24 cellular contexts compared by ENCODE assay signal in genomic region chr19:41776700-41777099, GRCh38. TPM values are rescaled to one million over a fixed set of nuclear protein-coding genes. Genes with fewer than 3 reads are reported as not detected.
DNase-seq lines count a peak whose midpoint lies in the region; ATAC-seq, FAIRE-seq and TF ChIP-seq lines count a peak whose summit lies in the region.
"Had no signal": no experiment of that assay in that cellular context is flagged by ENCODE, and none has a peak within 500 bp of the region (broad histone marks: within the 10 kb centered on the region; RNA-seq: fewer than 3 reads in every experiment).

No MANE protein-coding gene starts in this region.

- H3K4me3 Mint-ChIP-seq in Calu3 (ENCODE audit: low read depth, unreplicated experiment) (peak overlapping the region; percentile 36), GM23338 (no peak overlapping the region)
- no peak overlapping the region for H3K4me3 Mint-ChIP-seq in activated T-cell treated with anti-CD3 and anti-CD28 coated beads, Interleukin-2, amount 50 U/mL, for 72 hours
- H3K4me3 Mint-ChIP-seq: H9 had no signal

- H3K79me2 ChIP-seq in GM23338 (replicated peaks; ENCODE audit: insufficient read depth) (no peaks in the 10 kb centered on the region), endothelial cell of umbilical vein (ENCODE audit: control insufficient read depth, insufficient read depth, low read length) (no peaks in the 10 kb centered on the region)

- H3K9me3 ChIP-seq in endothelial cell of umbilical vein (replicated peaks; ENCODE audit: control insufficient read depth, insufficient read depth, low read length) (no peaks in the 10 kb centered on the region), prostate gland (no peaks in the 10 kb centered on the region), psoas muscle (no peaks in the 10 kb centered on the region)
- H3K9me3 ChIP-seq: A549, BE2C had no signal

- POLR2A ChIA-PET in endothelial cell of umbilical vein (lab: Charles Lee): no interaction called here

- CTCF ChIA-PET in Calu3 (lab: Charles Lee) (interaction anchor here (1.4 to 3.9 kb wide), 3 partner anchors 16 to 70 kb away, joined by 5 to 66 read pairs (median 8); partner anchors contain the start of gene CEACAM6), endothelial cell of umbilical vein (lab: Charles Lee) (interaction anchor here (0.7 to 7.5 kb wide), 7 partner anchors 8 to 1471 kb away, joined by 3 to 87 read pairs (median 3); partner anchors contain the start of gene CEACAM3)

- no peak for ATAC-seq in GM23338
- ATAC-seq in psoas muscle: no peak
- ATAC-seq in activated T-cell treated with anti-CD3 and anti-CD28 coated beads, Interleukin-2, amount 50 U/mL, for 72 hours (replicated peaks in 1 of 2): no peak
- ATAC-seq: A549, HepG2, K562, Right ventricle myocardium inferior had no signal

- H3K27me3 Mint-ChIP-seq in Calu3 (ENCODE audit: unreplicated experiment) (no peaks in the 10 kb centered on the region), GM23338 (ENCODE audit: insufficient read depth, low read depth, poor library complexity) (peaks cover 5% of the 10 kb centered on the region)
- peaks cover 82% of the 10 kb centered on the region for H3K27me3 Mint-ChIP-seq in activated T-cell treated with anti-CD3 and anti-CD28 coated beads, Interleukin-2, amount 50 U/mL, for 72 hours (ENCODE audit: low read depth)

- peak overlapping the region; percentile 99 for H3K27ac Mint-ChIP-seq in Calu3 (ENCODE audit: unreplicated experiment)
- H3K27ac Mint-ChIP-seq in GM23338: no peak overlapping the region
- no peak overlapping the region for H3K27ac Mint-ChIP-seq in activated T-cell treated with anti-CD3 and anti-CD28 coated beads, Interleukin-2, amount 50 U/mL, for 72 hours
- H3K27ac Mint-ChIP-seq: H9 had no signal

- H3K36me3 ChIP-seq in GM23338 (ENCODE audit: insufficient read depth) (no peaks in the 10 kb centered on the region), endothelial cell of umbilical vein (ENCODE audit: control insufficient read depth in 2 of 2, extremely low read depth in 1 of 2, insufficient read depth in 2 of 2, low read length in 2 of 2) (no peaks in the 10 kb centered on the region), prostate gland (no peaks in the 10 kb centered on the region), psoas muscle (ENCODE audit: insufficient read depth in 1 of 2, low read depth in 1 of 2) (no peaks in the 10 kb centered on the region)
- H3K36me3 ChIP-seq: BE2C had no signal

- intact Hi-C loops in Calu3 (cut with micrococcal nuclease; ENCODE audit: unreplicated experiment) (no loop called here), endothelial cell of umbilical vein (cut with micrococcal nuclease) (no loop called here), prostate gland (cut with DNase I) (no loop called here), psoas muscle (cut with DNase I) (no loop called here)

- peak; percentile 18 for FAIRE-seq in endothelial cell of umbilical vein (lab: Jason Lieb, UNC)
- FAIRE-seq: HepG2, K562 had no signal

- no peaks in the 10 kb centered on the region for H3K9me1 ChIP-seq in endothelial cell of umbilical vein (replicated peaks; ENCODE audit: control insufficient read depth, extremely low read depth, insufficient read depth, low read length)

- H3K36me3 Mint-ChIP-seq in Calu3 (ENCODE audit: insufficient read depth, unreplicated experiment) (peaks cover 36% of the 10 kb centered on the region), GM23338 (ENCODE audit: low read depth) (no peaks in the 10 kb centered on the region)
- H3K36me3 Mint-ChIP-seq in activated T-cell treated with anti-CD3 and anti-CD28 coated beads, Interleukin-2, amount 50 U/mL, for 72 hours (ENCODE audit: insufficient read depth in 2 of 2): no peaks in the 10 kb centered on the region

- WGBS in prostate gland: 36% methylated on average over 2 of the region's 2 CpGs
- 57 to 75% (median 74%) methylated on average over 2 of the region's 2 CpGs for WGBS in psoas muscle, 3 donors

- TF ChIP-seq CTCF in Calu3 (IDR thresholded peaks at IDR 0.05; ENCODE audit: unreplicated experiment) (no peak), GM23338 (conservative IDR thresholded peaks at IDR 0.05; ENCODE audit: low read depth in 2 of 2) (no peak), endothelial cell of umbilical vein (IDR thresholded peaks at IDR 0.05; ENCODE audit: extremely low read depth in 1 of 2, insufficient read depth in 1 of 2, low read depth in 1 of 2, low read length in 2 of 2) (no peak), prostate gland (IDR thresholded peaks at IDR 0.05) (no peak), psoas muscle (IDR thresholded peaks at IDR 0.05) (no peak)

- H3K4me3 ChIP-seq in GM23338 (no peak overlapping the region), endothelial cell of umbilical vein (replicated peaks in 1 of 3; ENCODE audit: insufficient read depth in 1 of 3, low read depth in 1 of 3, low read length in 3 of 3) (no peak overlapping the region), prostate gland (no peak overlapping the region), psoas muscle (no peak overlapping the region)
- H3K4me3 ChIP-seq: A549, K562 had no signal

- peaks cover 5% of the 10 kb centered on the region for H3K9me3 Mint-ChIP-seq in Calu3 (ENCODE audit: low read depth, unreplicated experiment)
- H3K9me3 Mint-ChIP-seq in GM23338: no peaks in the 10 kb centered on the region
- H3K9me3 Mint-ChIP-seq in activated T-cell treated with anti-CD3 and anti-CD28 coated beads, Interleukin-2, amount 50 U/mL, for 72 hours: no peaks in the 10 kb centered on the region

- H4K20me1 ChIP-seq in GM23338 (replicated peaks; ENCODE audit: insufficient read depth) (no peaks in the 10 kb centered on the region), endothelial cell of umbilical vein (replicated peaks; ENCODE audit: control insufficient read depth, extremely low read depth, insufficient read depth, low read length) (no peaks in the 10 kb centered on the region)

- H2AFZ ChIP-seq in GM23338 (peak overlapping the region; percentile 18; the same call in 1 of the 2 replicates), endothelial cell of umbilical vein (ENCODE audit: low read depth, low read length) (no peak overlapping the region)

- no peaks in the 10 kb centered on the region for H3K9me2 ChIP-seq in GM23338 (ENCODE audit: insufficient read depth)

- H3K4me1 ChIP-seq in GM23338 (ENCODE audit: insufficient read depth) (peaks cover 7% of the 10 kb centered on the region; the same call in 1 of the 2 replicates), endothelial cell of umbilical vein (ENCODE audit: control insufficient read depth, extremely low read depth, insufficient read depth, low read length) (no peaks in the 10 kb centered on the region), prostate gland (replicated peaks) (no peaks in the 10 kb centered on the region), psoas muscle (no peaks in the 10 kb centered on the region)
- H3K4me1 ChIP-seq: BE2C had no signal

- H3K9ac ChIP-seq in endothelial cell of umbilical vein (replicated peaks; ENCODE audit: extremely low read depth, insufficient read depth, low read length): no peak overlapping the region

- H3K27me3 ChIP-seq in GM23338 (ENCODE audit: insufficient read depth) (no peaks in the 10 kb centered on the region), endothelial cell of umbilical vein (ENCODE audit: control insufficient read depth in 2 of 2, insufficient read depth in 2 of 2, low read length in 2 of 2) (peaks cover 0 to 4% of the 10 kb centered on the region in 2 experiments), prostate gland (replicated peaks; ENCODE audit: insufficient read depth) (no peaks in the 10 kb centered on the region), psoas muscle (ENCODE audit: insufficient read depth in 3 of 3, low read length in 2 of 3) (peaks cover 0 to 12% (median 0%) of the 10 kb centered on the region in 3 donors)

- no peaks in the 10 kb centered on the region for H3F3A ChIP-seq in GM23338 (replicated peaks; ENCODE audit: low read depth)

- BruUV-seq in Calu3 (replicated peaks; lab: Mats Ljungman, UMichigan): no TSS peak
- BruUV-seq in endothelial cell of umbilical vein (replicated peaks; lab: Mats Ljungman, UMichigan): no TSS peak

- H3K4me2 ChIP-seq in GM23338 (peak overlapping the region; percentile 47; the same call in 1 of the 2 replicates), endothelial cell of umbilical vein (ENCODE audit: insufficient read depth, low read length) (no peak overlapping the region)
- H3K4me2 ChIP-seq: A549 had no signal

- H3K4me1 Mint-ChIP-seq in Calu3 (ENCODE audit: low read depth, unreplicated experiment): peaks cover 93% of the 10 kb centered on the region
- H3K4me1 Mint-ChIP-seq in GM23338: peaks cover 16% of the 10 kb centered on the region
- peaks cover 34% of the 10 kb centered on the region for H3K4me1 Mint-ChIP-seq in activated T-cell treated with anti-CD3 and anti-CD28 coated beads, Interleukin-2, amount 50 U/mL, for 72 hours (ENCODE audit: low read depth)
- H3K4me1 Mint-ChIP-seq: H9 had no signal

- H3K27ac ChIP-seq in GM23338 (ENCODE audit: low read depth) (no peak overlapping the region), endothelial cell of umbilical vein (ENCODE audit: insufficient read depth, low read depth, low read length) (no peak overlapping the region), prostate gland (peak overlapping the region; percentile 43 to 61), psoas muscle (no peak overlapping the region)
- H3K27ac ChIP-seq: A549 had no signal

- dilution Hi-C loops in endothelial cell of umbilical vein (cut with MboI; ENCODE audit: extremely low pct_ligation_motif_present, low sequenced_read_pairs): no loop called here

- peak; percentile 65 for DNase-seq in Calu3
- no peak for DNase-seq in GM23338 (ENCODE audit: low spot score)
- no peak for DNase-seq in endothelial cell of umbilical vein (ENCODE audit: low read depth, low spot score)
- DNase-seq in prostate gland (ENCODE audit: low spot score): peak; percentile 81
- DNase-seq in psoas muscle: no peak
- no peak for DNase-seq in stimulated activated naive CD4-positive, alpha-beta T cell (lab: John Stamatoyannopoulos, UW)
- no peak for DNase-seq in activated T-cell treated with anti-CD3 and anti-CD28 coated beads, Interleukin-2, amount 50 U/mL, for 72 hours
- DNase-seq: BE2C, DMS79 treated with DMSO at 0.1 percent for 48 hours, H9, MM.1S, NCI-H1092, NCI-H1436, NCI-H1930, NCI-H226, NCI-H524 treated with DMSO at 0.1 percent for 48 hours, NCI-H82, SW 1271 had no signal

- TF ChIP-seq POLR2A in endothelial cell of umbilical vein (IDR thresholded peaks at IDR 0.05; ENCODE audit: low read depth, low read length): no peak
- TF ChIP-seq POLR2A in prostate gland (IDR thresholded peaks at IDR 0.05): no peak

RNA-seq across cellular contexts. Expression of gene CEACAM3, which starts 19.7 kb away (rescaled TPM):
- total RNA-seq in Calu3 (2022) (not detected in 2 replicates), endothelial cell of umbilical vein (not detected in 2 replicates), prostate gland (under 1 TPM in 1 of 2 donors, not detected in 1; 0.59 TPM), psoas muscle (under 1 TPM in 1 of 4 donors, not detected in 3; 0.59 TPM)
- total RNA-seq in GM23338 (2014; rRNA removed; shearing (Covaris generic)): not detected in 2 replicates
- polyA plus RNA-seq in GM23338 (2016; fragmentation: Nextera tagmentation; extraction: Ambion mirVana) (not detected in 2 replicates), endothelial cell of umbilical vein (not detected in 2 replicates), psoas muscle (under 1 TPM in 2 of 3 donors, not detected in 1; 0.01 to 0.05 TPM)
- not detected in 2 replicates for polyA plus RNA-seq in endothelial cell of umbilical vein (2011; cell fraction: cytosol; rRNA removed)
- not detected in 2 replicates for polyA plus RNA-seq in endothelial cell of umbilical vein (2011; cell fraction: nucleus; rRNA removed)
- not detected in 2 replicates for polyA plus RNA-seq in endothelial cell of umbilical vein (2012)
- polyA minus RNA-seq in endothelial cell of umbilical vein: not detected in 2 replicates
- polyA minus RNA-seq in endothelial cell of umbilical vein (2011; cell fraction: cytosol; rRNA and poly(A)+ RNA removed): not detected
- not detected in 2 replicates for polyA minus RNA-seq in endothelial cell of umbilical vein (2011; cell fraction: nucleus; rRNA and poly(A)+ RNA removed)
- not detected for total RNA-seq in activated T-cell treated with anti-CD3 and anti-CD28 coated beads, Interleukin-2, amount 50 U/mL, for 72 hours
- total RNA-seq: H9, HepG2, K562, LHCN-M2, OCI-LY7 had no signal
- polyA plus RNA-seq: A549, HepG2, K562 had no signal

RNA-seq across cellular contexts. Expression of gene CEACAM6, which starts 21.4 kb away (rescaled TPM):
- total RNA-seq in Calu3 (2022) (44.5 and 98.9 TPM in 2 replicates), endothelial cell of umbilical vein (not detected in 2 replicates), prostate gland (1 to 10 TPM; 2.5 to 6.3 TPM), psoas muscle (under 1 TPM in 2 of 4 donors, not detected in 2; 0.17 to 0.27 TPM)
- total RNA-seq in GM23338 (2014; rRNA removed; shearing (Covaris generic)): not detected in 2 replicates
- polyA plus RNA-seq in GM23338 (2016; fragmentation: Nextera tagmentation; extraction: Ambion mirVana) (not detected in 2 replicates), endothelial cell of umbilical vein (not detected in 2 replicates), psoas muscle (under 1 TPM in 2 of 3 donors, not detected in 1; 0.03 TPM)
- not detected in 2 replicates for polyA plus RNA-seq in endothelial cell of umbilical vein (2011; cell fraction: cytosol; rRNA removed)
- polyA plus RNA-seq in endothelial cell of umbilical vein (2011; cell fraction: nucleus; rRNA removed): not detected in 2 replicates
- polyA plus RNA-seq in endothelial cell of umbilical vein (2012): not detected in 2 replicates
- polyA minus RNA-seq in endothelial cell of umbilical vein: not detected in 2 replicates
- polyA minus RNA-seq in endothelial cell of umbilical vein (2011; cell fraction: cytosol; rRNA and poly(A)+ RNA removed): not detected
- not detected in 2 replicates for polyA minus RNA-seq in endothelial cell of umbilical vein (2011; cell fraction: nucleus; rRNA and poly(A)+ RNA removed)
- total RNA-seq in activated T-cell treated with anti-CD3 and anti-CD28 coated beads, Interleukin-2, amount 50 U/mL, for 72 hours: not detected
- total RNA-seq: H9, HepG2, LHCN-M2, OCI-LY7, Right ventricle myocardium inferior had no signal
- polyA plus RNA-seq: HepG2, K562 had no signal

Comparison
In these comparisons a context has a peak if more than half of its experiments do, and no peak if none do; other contexts are left out.
1. DNase-seq: peak in Calu3 (single experiment) and prostate gland (single experiment); none in GM23338 (single experiment), endothelial cell of umbilical vein (single experiment), psoas muscle (0 of 2), stimulated activated naive CD4-positive, alpha-beta T cell (0 of 6) and activated T-cell treated with anti-CD3 and anti-CD28 coated beads, Interleukin-2, amount 50 U/mL, for 72 hours (0 of 2).
2. H3K27ac ChIP-seq: peak in prostate gland (2 of 2); none in GM23338 (single experiment), endothelial cell of umbilical vein (single experiment) and psoas muscle (single experiment).